In the genomic region with DNA sequence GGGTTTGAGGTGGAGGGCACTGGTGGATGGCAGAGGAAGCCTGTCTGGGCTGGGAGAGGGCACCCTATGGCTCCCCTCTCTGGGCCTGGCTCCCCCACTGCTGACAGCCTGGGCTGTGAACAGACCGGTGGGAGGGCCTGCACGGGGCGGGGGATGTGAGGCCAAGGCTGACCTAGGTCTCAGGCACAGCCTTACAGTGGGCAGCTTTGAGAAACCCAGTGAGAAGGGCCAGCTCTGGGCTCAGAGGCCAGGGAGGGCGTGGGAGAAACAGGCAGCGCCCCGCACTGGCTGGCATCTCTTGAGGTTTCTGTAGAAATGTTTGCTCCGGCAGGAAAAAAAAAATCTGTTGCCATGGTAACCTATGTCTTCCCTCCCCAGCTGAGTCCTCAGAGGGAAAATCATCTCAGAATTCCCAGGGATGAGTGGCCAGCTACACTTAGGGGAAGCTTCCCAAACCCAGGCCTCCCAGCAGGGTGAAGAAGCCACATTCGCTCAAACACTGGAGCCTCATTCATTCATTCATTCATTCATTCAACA, we compare ENCODE assay signal across 10 cellular contexts.
A peak's percentile ranks its signal among the peaks of the same experiment; 100 is the strongest.
DNase-seq lines count a peak whose midpoint lies in the region; ATAC-seq and TF ChIP-seq lines count a peak whose summit lies in the region.
"Had no signal": no experiment of that assay in that cellular context is flagged by ENCODE, and none has a peak within 500 bp of the region (broad histone marks: within the 10 kb centered on the region; RNA-seq: fewer than 3 reads in every experiment).

No MANE protein-coding gene starts in this region.

- H3K4me3 Mint-ChIP-seq in type B pancreatic cell: no peak overlapping the region
- H3K4me3 Mint-ChIP-seq: memory B cell had no signal

- no peaks in the 10 kb centered on the region for H3K9me3 ChIP-seq in upper lobe of right lung

- H3K4me1 Mint-ChIP-seq in type B pancreatic cell (ENCODE audit: unreplicated experiment): peaks cover 41% of the 10 kb centered on the region

- no peaks in the 10 kb centered on the region for H3K36me3 ChIP-seq in upper lobe of right lung

- H3K27ac Mint-ChIP-seq in type B pancreatic cell: no peak overlapping the region
- H3K27ac Mint-ChIP-seq: memory B cell had no signal

- ATAC-seq in upper lobe of right lung (no peak), HG03135 (IDR thresholded peaks at IDR 0.05; ENCODE audit: unreplicated experiment) (no peak), GM21447 (IDR thresholded peaks at IDR 0.05; ENCODE audit: unreplicated experiment) (no peak)

- no peak for TF ChIP-seq CTCF in upper lobe of right lung (IDR thresholded peaks at IDR 0.05)
- no peak for TF ChIP-seq CTCF in type B pancreatic cell (conservative IDR thresholded peaks at IDR 0.05)

- H3K27me3 Mint-ChIP-seq in type B pancreatic cell: no peaks in the 10 kb centered on the region

- DNase-seq in NCI-H146 (lab: John Stamatoyannopoulos, UW): peak; percentile 34
- no peak for DNase-seq in NCI-H146 treated with DMSO at 0.1 percent for 48 hours (lab: John Stamatoyannopoulos, UW; ENCODE audit: unreplicated experiment)
- DNase-seq in anterior cingulate cortex (lab: John Stamatoyannopoulos, UW): peak in 30 of 58 donors; percentile 10 to 54 (median 22)
- peak; percentile 96 for DNase-seq in hepatic stellate cell (ENCODE audit: low spot score)
- no peak for DNase-seq in upper lobe of right lung
- DNase-seq in type B pancreatic cell (ENCODE audit: extremely low spot score, unreplicated experiment): no peak
- DNase-seq: T-helper 1 cell had no signal

- H3K4me1 ChIP-seq in upper lobe of right lung: peaks cover 18% of the 10 kb centered on the region

- H3K9me3 Mint-ChIP-seq in type B pancreatic cell: no peaks in the 10 kb centered on the region
- H3K9me3 Mint-ChIP-seq: memory B cell had no signal

- H3K4me3 ChIP-seq in upper lobe of right lung: no peak overlapping the region

- intact Hi-C loops in upper lobe of right lung (cut with DNase I): no loop called here

- H3K36me3 Mint-ChIP-seq in type B pancreatic cell: no peaks in the 10 kb centered on the region
- H3K36me3 Mint-ChIP-seq: memory B cell had no signal

- H3K27me3 ChIP-seq in upper lobe of right lung: no peaks in the 10 kb centered on the region

- peak overlapping the region; percentile 66 for H3K27ac ChIP-seq in upper lobe of right lung

Comparison
In these comparisons a context has a peak if more than half of its experiments do, and no peak if none do; other contexts are left out.
1. DNase-seq: peak in NCI-H146 (single experiment), anterior cingulate cortex (30 of 58) and hepatic stellate cell (single experiment); none in NCI-H146 treated with DMSO at 0.1 percent for 48 hours (single experiment), upper lobe of right lung (single experiment) and type B pancreatic cell (single experiment).